Comparison of ENCODE assay signal across 1 cellular context in genomic region chr17:75456417-75457046, GRCh38.
TF ChIP-seq lines count a peak whose summit lies in the region.

TSS of gene TMEM94 (plus strand) at chr17:75456635. CDS start at chr17:75471906, 15,271 bp downstream.

TF ChIP-seq in HepG2, 621 proteins besides CTCF, POLR2A, EP300 and RAD21 (continued from another document and continues in another):
- peak; percentile 59; the same call in 1 of the 2 replicates for TF ChIP-seq UBTF (CRISPR knock-in tag; IDR thresholded peaks at IDR 0.05)
- peak; percentile 66; the same call in 1 of the 2 replicates for TF ChIP-seq NR2C2 (CRISPR knock-in tag; IDR thresholded peaks at IDR 0.05; ENCODE audit: borderline replicate concordance)
- TF ChIP-seq, protein P1, sequence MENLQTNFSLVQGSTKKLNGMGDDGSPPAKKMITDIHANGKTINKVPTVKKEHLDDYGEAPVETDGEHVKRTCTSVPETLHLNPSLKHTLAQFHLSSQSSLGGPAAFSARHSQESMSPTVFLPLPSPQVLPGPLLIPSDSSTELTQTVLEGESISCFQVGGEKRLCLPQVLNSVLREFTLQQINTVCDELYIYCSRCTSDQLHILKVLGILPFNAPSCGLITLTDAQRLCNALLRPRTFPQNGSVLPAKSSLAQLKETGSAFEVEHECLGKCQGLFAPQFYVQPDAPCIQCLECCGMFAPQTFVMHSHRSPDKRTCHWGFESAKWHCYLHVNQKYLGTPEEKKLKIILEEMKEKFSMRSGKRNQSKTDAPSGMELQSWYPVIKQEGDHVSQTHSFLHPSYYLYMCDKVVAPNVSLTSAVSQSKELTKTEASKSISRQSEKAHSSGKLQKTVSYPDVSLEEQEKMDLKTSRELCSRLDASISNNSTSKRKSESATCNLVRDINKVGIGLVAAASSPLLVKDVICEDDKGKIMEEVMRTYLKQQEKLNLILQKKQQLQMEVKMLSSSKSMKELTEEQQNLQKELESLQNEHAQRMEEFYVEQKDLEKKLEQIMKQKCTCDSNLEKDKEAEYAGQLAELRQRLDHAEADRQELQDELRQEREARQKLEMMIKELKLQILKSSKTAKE (CRISPR knock-in tag; IDR thresholded peaks at IDR 0.05; ENCODE audit: borderline replicate concordance): no peak
- no peak for TF ChIP-seq SMAD1 (CRISPR knock-in tag; IDR thresholded peaks at IDR 0.05; ENCODE audit: borderline replicate concordance, low read depth)
- TF ChIP-seq AHDC1 (CRISPR knock-in tag; IDR thresholded peaks at IDR 0.05; ENCODE audit: borderline replicate concordance): peak; percentile 51; the same call in 1 of the 2 replicates
- TF ChIP-seq, protein P2, sequence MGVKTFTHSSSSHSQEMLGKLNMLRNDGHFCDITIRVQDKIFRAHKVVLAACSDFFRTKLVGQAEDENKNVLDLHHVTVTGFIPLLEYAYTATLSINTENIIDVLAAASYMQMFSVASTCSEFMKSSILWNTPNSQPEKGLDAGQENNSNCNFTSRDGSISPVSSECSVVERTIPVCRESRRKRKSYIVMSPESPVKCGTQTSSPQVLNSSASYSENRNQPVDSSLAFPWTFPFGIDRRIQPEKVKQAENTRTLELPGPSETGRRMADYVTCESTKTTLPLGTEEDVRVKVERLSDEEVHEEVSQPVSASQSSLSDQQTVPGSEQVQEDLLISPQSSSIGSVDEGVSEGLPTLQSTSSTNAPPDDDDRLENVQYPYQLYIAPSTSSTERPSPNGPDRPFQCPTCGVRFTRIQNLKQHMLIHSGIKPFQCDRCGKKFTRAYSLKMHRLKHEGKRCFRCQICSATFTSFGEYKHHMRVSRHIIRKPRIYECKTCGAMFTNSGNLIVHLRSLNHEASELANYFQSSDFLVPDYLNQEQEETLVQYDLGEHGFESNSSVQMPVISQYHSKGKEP (CRISPR knock-in tag; IDR thresholded peaks at IDR 0.05): no peak
- no peak for TF ChIP-seq SOX13 (IDR thresholded peaks at IDR 0.05)
- no peak for TF ChIP-seq SOX13 (CRISPR knock-in tag; conservative IDR thresholded peaks at IDR 0.05 in 1 of 2, IDR thresholded peaks at IDR 0.05 in 1 of 2)
- TF ChIP-seq CBX5 (CRISPR knock-in tag; IDR thresholded peaks at IDR 0.05; ENCODE audit: borderline replicate concordance): peak; percentile 32; the same call in 1 of the 2 replicates
- no peak for TF ChIP-seq ZNF839 (CRISPR knock-in tag; IDR thresholded peaks at IDR 0.05; ENCODE audit: borderline replicate concordance)
- 0 out of 2 replicates have a peak, but pooled peaks have one; percentile 62 for TF ChIP-seq ZNF34 (CRISPR knock-in tag; IDR thresholded peaks at IDR 0.05; ENCODE audit: borderline replicate concordance)
- TF ChIP-seq ZNF616 (CRISPR knock-in tag; IDR thresholded peaks at IDR 0.05; ENCODE audit: low read depth): no peak; the same call in 1 of the 2 replicates
- TF ChIP-seq ZNF672 (CRISPR knock-in tag; IDR thresholded peaks at IDR 0.05): no peak
- no peak for TF ChIP-seq ZNF513 (CRISPR knock-in tag; conservative IDR thresholded peaks at IDR 0.05)
- peak; percentile 87 for TF ChIP-seq ATF1 (CRISPR knock-in tag; IDR thresholded peaks at IDR 0.05)
- TF ChIP-seq ZBTB39 (CRISPR knock-in tag; IDR thresholded peaks at IDR 0.05): no peak
- TF ChIP-seq NCOR1 (IDR thresholded peaks at IDR 0.05; ENCODE audit: borderline replicate concordance, low read length): no peak
- TF ChIP-seq DRAP1 (CRISPR knock-in tag; IDR thresholded peaks at IDR 0.05): peak; percentile 92
- TF ChIP-seq ZNF577 (CRISPR knock-in tag; IDR thresholded peaks at IDR 0.05; ENCODE audit: borderline replicate concordance, low read depth): no peak; the same call in 1 of the 2 replicates
- TF ChIP-seq KMT2B (CRISPR knock-in tag; IDR thresholded peaks at IDR 0.05): 0 out of 2 replicates have a peak, but pooled peaks have one; percentile 47
- no peak; the same call in 1 of the 2 replicates for TF ChIP-seq ZNF687 (CRISPR knock-in tag; IDR thresholded peaks at IDR 0.05)
- TF ChIP-seq ZNF83 (CRISPR knock-in tag; IDR thresholded peaks at IDR 0.05; ENCODE audit: borderline replicate concordance): no peak
- TF ChIP-seq ZFP82 (CRISPR knock-in tag; IDR thresholded peaks at IDR 0.05; ENCODE audit: borderline replicate concordance): peak; percentile 88; the same call in 1 of the 2 replicates
- peak; percentile 50; the same call in 1 of the 2 replicates for TF ChIP-seq ZNF605 (CRISPR knock-in tag; IDR thresholded peaks at IDR 0.05)
- peak; percentile 100 for TF ChIP-seq ELF1 (CRISPR knock-in tag; IDR thresholded peaks at IDR 0.05)
- TF ChIP-seq SALL2 (CRISPR knock-in tag; IDR thresholded peaks at IDR 0.05): peak; percentile 96
- TF ChIP-seq ARNT2 (CRISPR knock-in tag; IDR thresholded peaks at IDR 0.05; ENCODE audit: low read depth): no peak; the same call in 1 of the 2 replicates
- no peak for TF ChIP-seq MLXIP (CRISPR knock-in tag; IDR thresholded peaks at IDR 0.05; ENCODE audit: borderline replicate concordance)
- no peak for TF ChIP-seq ZNF251 (CRISPR knock-in tag; IDR thresholded peaks at IDR 0.05)
- no peak for TF ChIP-seq SRSF9 (IDR thresholded peaks at IDR 0.05; ENCODE audit: borderline replicate concordance, insufficient read depth, low read depth, low read length, poor library complexity, severe bottlenecking)
